In the genomic region with DNA sequence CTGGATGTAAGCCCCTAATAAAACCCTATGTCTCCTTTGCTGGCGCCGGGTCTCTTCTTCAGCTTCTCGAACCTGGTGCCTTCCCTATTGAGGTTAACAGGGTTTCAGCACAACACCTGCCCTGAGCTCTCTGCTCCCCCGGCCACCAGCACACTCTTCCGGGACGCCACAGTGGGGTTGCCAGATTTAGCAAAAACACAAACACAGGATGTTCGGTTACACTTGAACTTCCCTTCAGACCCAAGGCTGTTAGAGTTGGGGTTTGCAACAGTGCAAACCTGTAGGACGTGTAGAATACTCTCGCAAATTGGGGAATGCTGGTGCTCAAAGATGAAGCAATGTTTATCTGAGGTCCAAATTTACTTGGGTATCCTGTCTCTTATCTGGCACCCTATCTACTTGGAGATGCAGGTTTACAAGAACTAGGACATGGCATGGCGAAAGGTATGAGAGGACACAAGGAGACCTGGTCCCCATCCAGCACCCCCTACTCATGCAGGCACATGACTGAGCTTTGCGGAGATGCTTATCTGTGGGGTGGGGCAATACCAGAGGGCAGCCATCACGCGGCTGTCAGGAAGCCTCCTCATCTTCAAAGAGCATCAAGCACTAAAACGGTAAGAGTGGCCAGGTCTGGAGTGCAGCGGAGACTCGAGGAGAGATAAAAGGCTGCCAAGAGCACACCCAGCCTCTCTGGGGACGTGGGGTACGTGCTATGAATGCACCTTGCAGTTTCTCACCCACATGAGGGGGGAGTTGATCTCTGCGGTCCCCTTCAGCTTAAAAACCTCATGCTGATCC, we compare ENCODE assay signal across 9 cellular contexts. TPM values are rescaled to one million over a fixed set of nuclear protein-coding genes. Genes with fewer than 3 reads are reported as not detected.
DNase-seq lines count a peak whose midpoint lies in the region; ATAC-seq, FAIRE-seq and TF ChIP-seq lines count a peak whose summit lies in the region.
"Had no signal": no experiment of that assay in that cellular context is flagged by ENCODE, and none has a peak within 500 bp of the region (broad histone marks: within the 10 kb centered on the region; RNA-seq: fewer than 3 reads in every experiment).

No MANE protein-coding gene starts in this region.

- no peak for FAIRE-seq in small intestine (lab: Jason Lieb, UNC)
- FAIRE-seq: islet of Langerhans had no signal

- H3K9me3 ChIP-seq in small intestine (ENCODE audit: control insufficient read depth, low read depth) = no peaks in the 10 kb centered on the region
- H3K9me3 ChIP-seq in esophagus muscularis mucosa = no peaks in the 10 kb centered on the region

- H3K27ac ChIP-seq in small intestine (ENCODE audit: low read depth in 1 of 2, low read length in 1 of 2) (no peak overlapping the region), esophagus muscularis mucosa (replicated peaks in 1 of 4) (no peak overlapping the region)

- H3K36me3 ChIP-seq in small intestine (ENCODE audit: control insufficient read depth in 2 of 2, insufficient read depth in 2 of 2, low read length in 2 of 2) (no peaks in the 10 kb centered on the region), esophagus muscularis mucosa (no peaks in the 10 kb centered on the region)

- intact Hi-C loops in esophagus muscularis mucosa (cut with DNase I) = loop anchor here (10.0 kb wide), 1 partner anchor 57 kb away; no protein-coding TSS in a partner anchor

- no peak for TF ChIP-seq POLR2A in esophagus muscularis mucosa (IDR thresholded peaks at IDR 0.05; ENCODE audit: low read depth)

- no peak for TF ChIP-seq EP300 in esophagus muscularis mucosa (IDR thresholded peaks at IDR 0.05)

- H3K4me1 ChIP-seq in small intestine (ENCODE audit: control insufficient read depth in 2 of 2, insufficient read depth in 1 of 2, low read depth in 1 of 2, low read length in 1 of 2) = peaks cover 0 to 3% of the 10 kb centered on the region in 2 donors
- peaks cover 0 to 9% (median 3%) of the 10 kb centered on the region in 4 donors for H3K4me1 ChIP-seq in esophagus muscularis mucosa

- WGBS in small intestine, 3 donors = 42 to 46% (median 45%) methylated on average over 19 of the region's 19 CpGs
- WGBS in esophagus muscularis mucosa = 60% methylated on average over 19 of the region's 19 CpGs

- no peak for TF ChIP-seq CTCF in esophagus muscularis mucosa (IDR thresholded peaks at IDR 0.05)

- peak; percentile 29 to 34 for DNase-seq in activated CD4-positive, alpha-beta T cell treated with anti-CD3 and anti-CD28 coated beads, Interleukin-2, amount 50 U/mL, for 48 hours
- DNase-seq in stimulated activated CD4-positive, alpha-beta T cell treated with anti-CD3 and anti-CD28 coated beads, Interleukin-4, amount 100 ng/mL, for 1 hour = peak; percentile 14
- no peak for DNase-seq in small intestine
- DNase-seq in esophagus muscularis mucosa (ENCODE audit: extremely low spot score) = no peak
- DNase-seq in superior temporal gyrus (ENCODE audit: extremely low spot score) = no peak
- no peak for DNase-seq in C1 segment of cervical spinal cord (lab: John Stamatoyannopoulos, UW)

- no peak overlapping the region for H3K4me3 ChIP-seq in small intestine (ENCODE audit: low read depth in 1 of 2, low read length in 2 of 2)
- H3K4me3 ChIP-seq in esophagus muscularis mucosa = no peak overlapping the region

- ATAC-seq in GM19438 (IDR thresholded peaks at IDR 0.05; ENCODE audit: low read depth, unreplicated experiment) (peak; percentile 77), HG03175 (IDR thresholded peaks at IDR 0.05; ENCODE audit: unreplicated experiment) (peak; percentile 81)

- no peaks in the 10 kb centered on the region for H3K27me3 ChIP-seq in small intestine (ENCODE audit: control insufficient read depth in 2 of 2, insufficient read depth in 2 of 2, low read length in 2 of 2)
- no peaks in the 10 kb centered on the region for H3K27me3 ChIP-seq in esophagus muscularis mucosa

RNA-seq across cellular contexts. Expression of a gene that starts 52.8 kb away (rescaled TPM):
- under 1 TPM; under 0.01 to 0.21 (median under 0.01) TPM for polyA plus RNA-seq in small intestine
- 1 to 10 TPM in 2 of 4 donors, under 1 TPM in 2; 0.42 to 2.0 (median 1.2) TPM for total RNA-seq in esophagus muscularis mucosa

Comparison
In these comparisons a context has a peak if more than half of its experiments do, and no peak if none do; other contexts are left out.
1. DNase-seq: peak in activated CD4-positive, alpha-beta T cell treated with anti-CD3 and anti-CD28 coated beads, Interleukin-2, amount 50 U/mL, for 48 hours (2 of 2) and stimulated activated CD4-positive, alpha-beta T cell treated with anti-CD3 and anti-CD28 coated beads, Interleukin-4, amount 100 ng/mL, for 1 hour (single experiment); none in small intestine (single experiment), esophagus muscularis mucosa (single experiment), superior temporal gyrus (single experiment) and C1 segment of cervical spinal cord (0 of 14).